14 cellular contexts compared by ENCODE assay signal in the genomic region with DNA sequence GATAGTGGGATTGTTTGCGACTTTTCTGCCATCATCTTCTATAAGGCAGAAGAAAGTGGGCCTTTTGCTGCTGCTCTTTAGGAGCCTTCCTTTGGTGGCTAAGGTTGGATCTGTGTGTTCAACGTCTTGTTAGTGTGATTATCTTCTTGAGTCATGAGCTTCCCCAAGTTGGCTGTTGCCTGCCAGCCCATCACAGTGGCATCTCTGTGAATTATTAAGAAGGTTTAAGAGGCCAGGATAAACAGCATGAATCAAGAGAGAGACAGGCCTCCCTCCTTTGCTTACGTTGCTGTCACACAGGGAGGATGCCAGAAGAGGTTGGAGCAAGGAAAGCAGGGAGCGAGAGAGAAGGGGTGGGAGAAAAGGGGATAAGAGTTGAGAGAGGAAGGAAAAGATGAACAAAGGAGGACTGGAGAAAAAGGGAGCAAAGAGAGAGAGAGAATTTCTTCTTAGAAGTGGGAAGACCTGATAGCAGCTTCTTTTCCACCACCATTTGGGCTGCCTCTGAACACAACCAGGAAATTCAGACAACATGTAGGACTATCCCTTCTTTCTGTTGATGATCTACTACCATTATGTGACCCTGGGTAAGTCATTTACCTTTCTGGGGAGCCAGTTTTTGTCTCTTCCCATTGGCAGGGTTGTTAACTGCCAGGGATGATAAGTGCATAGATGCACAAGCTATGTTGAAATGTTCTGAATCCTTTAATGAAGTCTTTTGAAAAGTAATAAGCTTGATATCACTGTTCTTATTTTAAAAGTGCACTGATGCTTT.
"Had no signal": no experiment of that assay in that cellular context is flagged by ENCODE, and none has a peak within 500 bp of the region (broad histone marks: within the 10 kb centered on the region; RNA-seq: fewer than 3 reads in every experiment).

No MANE protein-coding gene starts in this region.

- H3K4me1 Mint-ChIP-seq: natural killer cell had no signal

- H3K36me3 ChIP-seq: thyroid gland, uterus had no signal

- H3K4me3 ChIP-seq: dorsolateral prefrontal cortex, esophagus muscularis mucosa, left lung, thyroid gland, uterus had no signal

- ATAC-seq: activated CD4-positive, CD25-positive, alpha-beta regulatory T cell treated with anti-CD3 and anti-CD28 coated beads, Interleukin-2, amount 50 U/mL, for 24 hours; foreskin keratinocyte; left lung; natural killer cell had no signal

- H3K4me1 ChIP-seq: foreskin keratinocyte, left lung, thyroid gland, uterus had no signal

- H3K27ac Mint-ChIP-seq: natural killer cell; T-helper 1 cell treated with Interleukin-12 subunit alpha and Interleukin-12 subunit beta and Interleukin-4 antibody, amounts not matched to agents 30 μg/mL and 1 μg/mL, for 36 hours had no signal

- H3K27me3 ChIP-seq: dorsolateral prefrontal cortex, esophagus muscularis mucosa, left lung, thyroid gland, uterus had no signal

- H3K9me3 ChIP-seq: esophagus muscularis mucosa, left lung, thyroid gland, uterus had no signal

- H3K9me3 Mint-ChIP-seq: T-helper 1 cell treated with Interleukin-12 subunit alpha and Interleukin-12 subunit beta and Interleukin-4 antibody, amounts not matched to agents 30 μg/mL and 1 μg/mL, for 36 hours had no signal

- DNase-seq: activated naive CD4-positive, alpha-beta T cell treated with anti-CD3 and anti-CD28 coated beads, Interleukin-2, amount 50 U/mL, for 16 hours; activated T-cell treated with anti-CD3 and anti-CD28 coated beads, Interleukin-2, amount 50 U/mL, for 1 hour; amniotic stem cell; dorsolateral prefrontal cortex; foreskin keratinocyte; head of caudate nucleus; left lung; natural killer cell; occipital lobe; thyroid gland; uterus had no signal

- H3K27ac ChIP-seq: dorsolateral prefrontal cortex, esophagus muscularis mucosa, foreskin keratinocyte, left lung, thyroid gland, uterus had no signal

- H3K4me3 Mint-ChIP-seq: natural killer cell; T-helper 1 cell treated with Interleukin-12 subunit alpha and Interleukin-12 subunit beta and Interleukin-4 antibody, amounts not matched to agents 30 μg/mL and 1 μg/mL, for 36 hours had no signal

- H3K36me3 Mint-ChIP-seq: natural killer cell had no signal
